8 cellular contexts compared by ENCODE assay signal in the genomic region with DNA sequence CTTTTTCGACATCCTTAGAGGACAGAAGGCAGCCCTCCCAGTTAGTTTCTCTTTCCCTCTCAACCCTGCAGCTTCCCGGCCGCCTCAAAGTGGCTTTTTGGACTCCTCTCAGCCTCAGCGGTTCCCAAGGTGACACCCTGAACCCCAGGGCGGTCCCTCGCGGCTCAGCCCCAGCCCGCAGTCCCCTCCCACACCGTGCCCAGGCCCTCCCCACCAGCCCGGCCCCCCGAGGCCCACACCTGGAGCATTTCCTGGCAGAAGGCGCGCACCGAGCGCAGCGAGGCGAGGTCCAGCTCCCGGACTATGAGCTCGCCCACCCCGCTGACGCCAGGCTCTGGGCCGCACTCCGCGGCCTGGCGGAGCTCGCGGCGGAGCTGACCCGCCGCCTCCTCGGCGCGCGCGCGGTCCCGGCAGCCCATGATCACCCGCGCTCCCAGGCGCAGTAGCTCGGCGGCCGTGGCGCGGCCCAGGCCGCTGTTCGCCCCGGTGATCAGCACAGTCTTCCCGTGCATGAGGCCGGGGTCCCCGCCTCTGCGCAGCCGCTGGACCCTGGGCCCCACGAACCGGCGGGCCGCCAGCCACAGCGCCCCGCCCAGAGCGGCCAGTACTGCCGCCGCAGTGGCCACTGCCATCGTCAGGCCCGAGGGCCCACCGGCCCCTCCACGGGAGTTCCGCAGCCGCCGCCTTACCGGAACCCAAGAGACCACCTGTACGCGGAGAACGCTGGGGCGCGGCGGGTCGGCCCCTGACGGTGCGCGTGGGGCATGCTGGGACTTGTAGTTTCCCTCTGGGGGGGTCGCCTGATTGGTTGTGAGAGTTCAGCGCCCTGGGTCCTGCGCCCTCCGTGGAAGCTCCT. TPM values are rescaled to one million over a fixed set of nuclear protein-coding genes. Genes with fewer than 3 reads are reported as not detected.
DNase-seq lines count a peak whose midpoint lies in the region; ATAC-seq and TF ChIP-seq lines count a peak whose summit lies in the region.

A gene with protein sequence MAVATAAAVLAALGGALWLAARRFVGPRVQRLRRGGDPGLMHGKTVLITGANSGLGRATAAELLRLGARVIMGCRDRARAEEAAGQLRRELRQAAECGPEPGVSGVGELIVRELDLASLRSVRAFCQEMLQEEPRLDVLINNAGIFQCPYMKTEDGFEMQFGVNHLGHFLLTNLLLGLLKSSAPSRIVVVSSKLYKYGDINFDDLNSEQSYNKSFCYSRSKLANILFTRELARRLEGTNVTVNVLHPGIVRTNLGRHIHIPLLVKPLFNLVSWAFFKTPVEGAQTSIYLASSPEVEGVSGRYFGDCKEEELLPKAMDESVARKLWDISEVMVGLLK (minus strand): TSS at position 713 of the 856 bp plus-strand sequence. CDS start 81 bp downstream, at position 632.

- ATAC-seq in GM19395 (IDR thresholded peaks at IDR 0.05; ENCODE audit: unreplicated experiment) (peak; percentile 96), HG03565 (IDR thresholded peaks at IDR 0.05; ENCODE audit: unreplicated experiment) (peak; percentile 95), left lung (peak; percentile 98)

- H3K4me1 ChIP-seq in left lung = peaks cover 9 to 15% of the 10 kb centered on the region in 2 donors

- peak within 1 kb of the TSS; percentile 95 for H3K27ac ChIP-seq in C4-2B
- H3K27ac ChIP-seq in left lung = peak within 1 kb of the TSS; percentile 95 to 99

- TF ChIP-seq CTCF in C4-2B (conservative IDR thresholded peaks at IDR 0.05) (no peak), left lung (IDR thresholded peaks at IDR 0.05) (no peak)

- intact Hi-C loops in left lung (cut with DNase I) = no loop called here

- H3K9me3 ChIP-seq in left lung = peaks cover 0 to 8% of the 10 kb centered on the region in 2 donors

- DNase-seq in NCI-H774 (lab: John Stamatoyannopoulos, UW) = peak; percentile 87
- DNase-seq in activated CD4-positive, alpha-beta T cell treated with anti-CD3 and anti-CD28 coated beads, Interleukin-2, amount 50 U/mL, for 4 hours = peak; percentile 90 to 92
- peak; percentile 94 for DNase-seq in dermis blood vessel endothelial cell
- DNase-seq in left lung = peak; percentile 93
- peak; percentile 80 to 84 for DNase-seq in stimulated activated CD4-positive, alpha-beta T cell treated with anti-CD3 and anti-CD28 coated beads, Interleukin-2, amount 100 ng/mL, for 48 hours

- no peaks in the 10 kb centered on the region for H3K27me3 ChIP-seq in left lung

- peaks cover 4 to 5% of the 10 kb centered on the region in 2 donors for H3K36me3 ChIP-seq in left lung

- H3K4me3 ChIP-seq in left lung = peak within 1 kb of the TSS; percentile 83 to 93

RNA-seq across cellular contexts. Expression of the gene that starts here (rescaled TPM):
- total RNA-seq in dermis blood vessel endothelial cell (25.1 and 32.0 TPM in 2 replicates), left lung (10 to 100 TPM; 19.6 to 20.3 TPM)

Comparison
In these comparisons a context has a peak if more than half of its experiments do, and no peak if none do; other contexts are left out.
1. Peak in every context shown above with its lines: DNase-seq, ATAC-seq, H3K4me3 ChIP-seq and H3K27ac ChIP-seq.